ENCODE assay signal across 22 cellular contexts in the genomic region with DNA sequence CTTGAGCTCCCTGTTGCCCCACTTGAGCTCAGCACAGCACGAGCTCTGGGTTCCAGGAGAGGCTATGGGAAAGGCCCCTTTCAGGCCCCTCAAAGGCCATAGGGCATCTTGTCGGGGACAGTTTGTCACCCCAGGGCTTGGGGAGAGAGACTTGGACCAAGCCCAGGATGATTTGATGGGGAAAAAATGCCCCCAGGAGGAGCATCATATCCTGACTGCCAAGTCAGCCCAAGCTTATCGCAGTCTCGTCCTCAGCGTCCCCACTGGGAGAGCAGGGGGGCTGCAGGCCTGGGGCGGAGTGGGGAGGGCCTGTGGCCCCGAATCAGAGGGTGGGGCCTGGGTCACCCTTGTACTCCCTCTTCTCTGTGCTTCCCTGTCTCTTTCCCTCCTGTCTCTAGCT. TPM values are rescaled to one million over a fixed set of nuclear protein-coding genes. Genes with fewer than 3 reads are reported as not detected.
"Had no signal": no experiment of that assay in that cellular context is flagged by ENCODE, and none has a peak within 500 bp of the region (broad histone marks: within the 10 kb centered on the region; RNA-seq: fewer than 3 reads in every experiment).

No MANE protein-coding gene starts in this region.

- H3K4me3 Mint-ChIP-seq: activated naive CD4-positive, alpha-beta T cell treated with anti-CD3 and anti-CD28 coated beads, Interleukin-2, amount 10 ng/mL, durations not matched to agents 7 days and 5 days; natural killer cell treated with Interleukin-12 subunit alpha and Interleukin-12 subunit beta and Interleukin-15 and Interleukin-18, amount 100 ng/mL, for 72 hours; stimulated activated naive B cell treated with anti-CD40 and anti-IgM and Interleukin-4, amounts not matched to agents 10 μg/mL and 1 μg/mL and 100 μg/mL, for 72 hours had no signal

- DNase-seq: activated CD4-positive, CD25-positive, alpha-beta regulatory T cell treated with anti-CD3 and anti-CD28 coated beads, Interleukin-2, amount 50 U/mL, for 72 hours; activated naive CD4-positive, alpha-beta T cell treated with anti-CD3 and anti-CD28 coated beads, Interleukin-2, amount 10 ng/mL, durations not matched to agents 7 days and 5 days; activated T-cell treated with anti-CD3 and anti-CD28 coated beads for 4 hours; central memory CD4-positive, alpha-beta T cell; esophagus squamous epithelium; hippocampal formation; mesendoderm; psoas muscle; sigmoid colon; stimulated activated CD4-positive, alpha-beta T cell treated with anti-CD3 and anti-CD28 coated beads, Interleukin-12 subunit alpha, Interleukin-12 subunit beta, amount 100 ng/mL, for 4 hours; stimulated activated naive B cell treated with anti-CD40 and anti-IgM and Interleukin-4, amounts not matched to agents 10 μg/mL and 1 μg/mL and 100 μg/mL, for 72 hours; T-helper 1 cell; T1000; tibial artery had no signal

- H3K27ac Mint-ChIP-seq: activated naive CD4-positive, alpha-beta T cell treated with anti-CD3 and anti-CD28 coated beads, Interleukin-2, amount 10 ng/mL, durations not matched to agents 7 days and 5 days; natural killer cell treated with Interleukin-12 subunit alpha and Interleukin-12 subunit beta and Interleukin-15 and Interleukin-18, amount 100 ng/mL, for 72 hours; stimulated activated naive B cell treated with anti-CD40 and anti-IgM and Interleukin-4, amounts not matched to agents 10 μg/mL and 1 μg/mL and 100 μg/mL, for 72 hours had no signal

- FAIRE-seq: keratinocyte had no signal

- H3K27ac ChIP-seq: colonic mucosa, psoas muscle, sigmoid colon, tibial artery had no signal

- H3K36me3 Mint-ChIP-seq: activated naive CD4-positive, alpha-beta T cell treated with anti-CD3 and anti-CD28 coated beads, Interleukin-2, amount 10 ng/mL, durations not matched to agents 7 days and 5 days; natural killer cell treated with Interleukin-12 subunit alpha and Interleukin-12 subunit beta and Interleukin-15 and Interleukin-18, amount 100 ng/mL, for 72 hours had no signal

- ATAC-seq: natural killer cell treated with Interleukin-12 subunit alpha and Interleukin-12 subunit beta and Interleukin-15 and Interleukin-18, amount 100 ng/mL, for 72 hours; psoas muscle; stimulated activated naive B cell treated with anti-CD40 and anti-IgM and Interleukin-4, amounts not matched to agents 10 μg/mL and 1 μg/mL and 100 μg/mL, for 72 hours had no signal

- H3K4me1 Mint-ChIP-seq: activated naive CD4-positive, alpha-beta T cell treated with anti-CD3 and anti-CD28 coated beads, Interleukin-2, amount 10 ng/mL, durations not matched to agents 7 days and 5 days had no signal

- H3K4me3 ChIP-seq: colonic mucosa, esophagus squamous epithelium, psoas muscle, sigmoid colon, tibial artery had no signal

- H3K36me3 ChIP-seq: colonic mucosa, esophagus squamous epithelium, sigmoid colon, tibial artery had no signal

- H3K9me3 ChIP-seq: colonic mucosa, esophagus squamous epithelium, psoas muscle, sigmoid colon, tibial artery had no signal

- H3K27me3 ChIP-seq: colonic mucosa had no signal

RNA-seq across cellular contexts. Expression of a gene that starts 17.0 kb away (rescaled TPM):
- total RNA-seq: colonic mucosa; esophagus squamous epithelium; fibroblast of villous mesenchyme; lower leg skin; natural killer cell treated with Interleukin-12 subunit alpha and Interleukin-12 subunit beta and Interleukin-15 and Interleukin-18, amount 100 ng/mL, for 72 hours; osteoblast; psoas muscle; sigmoid colon; subcutaneous adipose tissue had no signal
- polyA plus RNA-seq: adipose tissue, keratinocyte, psoas muscle, sigmoid colon had no signal
